ENCODE assay signal across 27 cellular contexts in the genomic region with DNA sequence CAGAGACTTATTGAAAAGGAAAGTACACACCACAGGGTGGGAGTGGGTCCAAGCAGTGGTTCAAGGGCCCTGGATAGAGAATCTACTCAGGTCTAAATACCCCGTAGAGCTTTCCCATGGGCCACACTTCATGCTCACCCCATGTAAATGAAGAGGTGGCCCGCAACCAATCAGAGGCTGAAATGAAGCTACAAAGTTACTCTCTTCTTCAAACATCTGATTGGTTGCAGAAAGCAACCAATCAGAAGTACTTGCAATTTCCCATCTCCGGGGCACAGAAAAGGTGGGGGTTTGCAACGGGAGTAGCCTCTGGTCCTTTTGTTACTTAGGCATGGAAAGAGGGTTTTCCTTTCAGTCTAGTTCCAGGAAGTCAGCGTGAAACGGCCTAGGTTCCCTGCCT. TPM values are rescaled to one million over a fixed set of nuclear protein-coding genes. Genes with fewer than 3 reads are reported as not detected.
"Had no signal": no experiment of that assay in that cellular context is flagged by ENCODE, and none has a peak within 500 bp of the region (broad histone marks: within the 10 kb centered on the region; RNA-seq: fewer than 3 reads in every experiment).

No MANE protein-coding gene starts in this region.

- H3K4me3 ChIP-seq: dorsolateral prefrontal cortex, heart left ventricle, mucosa of descending colon, ovary, right atrium auricular region, stomach, thoracic aorta, transverse colon had no signal

- ATAC-seq: heart left ventricle; left lobe of liver; mucosa of descending colon; naive thymus-derived CD8-positive, alpha-beta T cell had no signal

- H3K4me3 Mint-ChIP-seq: naive thymus-derived CD8-positive, alpha-beta T cell had no signal

- H3K27me3 ChIP-seq: heart left ventricle, ovary, right atrium auricular region, stomach, transverse colon had no signal

- DNase-seq: cortex of kidney; dorsolateral prefrontal cortex; effector CD8-positive, alpha-beta T cell; heart left ventricle; hippocampal formation; islet precursor cell; mammary epithelial cell; mucosa of descending colon; naive thymus-derived CD8-positive, alpha-beta T cell; nucleus accumbens; ovary; small intestine; stimulated activated CD4-positive, alpha-beta T cell treated with anti-CD3 and anti-CD28 coated beads, Interleukin-12 subunit alpha, Interleukin-12 subunit beta, amount 100 ng/mL, for 4 hours; stimulated activated naive CD4-positive, alpha-beta T cell; stomach; substantia nigra; transverse colon had no signal

- FAIRE-seq: frontal cortex, small intestine had no signal

- H3K9me3 ChIP-seq: heart left ventricle, mucosa of descending colon, ovary, right atrium auricular region, stomach, thoracic aorta, transverse colon had no signal

- H3K36me3 ChIP-seq: heart left ventricle, ovary, right atrium auricular region, stomach, thoracic aorta, transverse colon had no signal

- H3K27ac ChIP-seq: dorsolateral prefrontal cortex, heart left ventricle, ovary, right atrium auricular region, stomach, thoracic aorta had no signal

- H3K27ac Mint-ChIP-seq: naive thymus-derived CD8-positive, alpha-beta T cell had no signal

- H3K4me1 ChIP-seq: right atrium auricular region had no signal

RNA-seq across cellular contexts. Expression of gene GALNTL5, which starts 15.2 kb away (rescaled TPM):
- total RNA-seq: frontal cortex; glomerular endothelial cell; left lobe of liver; lower leg skin; mammary epithelial cell; mucosa of descending colon; naive thymus-derived CD8-positive, alpha-beta T cell; ovary; posterior vena cava; right atrium auricular region; stomach; thoracic aorta; transverse colon; ureter had no signal
- polyA plus RNA-seq: esophagus; heart left ventricle; mammary epithelial cell; naive thymus-derived CD8-positive, alpha-beta T cell; neural cell; ovary; small intestine; stomach had no signal
